In genomic region chr9:69877852-69878507, GRCh38 we compare ENCODE assay signal across 9 cellular contexts. TPM values are rescaled to one million over a fixed set of nuclear protein-coding genes. Genes with fewer than 3 reads are reported as not detected.
A peak's percentile ranks its signal among the peaks of the same experiment; 100 is the strongest.
DNase-seq lines count a peak whose midpoint lies in the region; ATAC-seq and TF ChIP-seq lines count a peak whose summit lies in the region.
"Had no signal": no experiment of that assay in that cellular context is flagged by ENCODE, and none has a peak within 500 bp of the region (broad histone marks: within the 10 kb centered on the region; RNA-seq: fewer than 3 reads in every experiment).

No MANE protein-coding gene starts in this region.

- H3K9me3 Mint-ChIP-seq in activated T-helper 17 cell treated with anti-CD3 and anti-CD28 coated beads, Interleukin-2, amount 50 U/mL, for 72 hours: no peaks in the 10 kb centered on the region
- H3K9me3 Mint-ChIP-seq: central memory CD8-positive, alpha-beta T cell had no signal

- TF ChIP-seq CTCF in AG04449 (IDR thresholded peaks at IDR 0.05; ENCODE audit: insufficient read depth, low read length, missing control alignments) (peak; percentile 40), GM12875 (IDR thresholded peaks at IDR 0.05; ENCODE audit: borderline replicate concordance, insufficient read depth, low read depth, low read length) (peak; percentile 26; the same call in 1 of the 2 replicates)

- no peaks in the 10 kb centered on the region for H3K36me3 Mint-ChIP-seq in activated T-helper 17 cell treated with anti-CD3 and anti-CD28 coated beads, Interleukin-2, amount 50 U/mL, for 72 hours (ENCODE audit: low read depth)

- CTCF ChIA-PET in AG04449 (lab: Yijun Ruan, JAX): interaction anchor here (0.7 to 1.5 kb wide), 23 partner anchors 9 to 842 kb away, joined by 3 to 14 read pairs (median 4); partner anchors contain the start of gene APBA1

- POLR2A ChIA-PET in AG04449 (lab: Yijun Ruan, JAX): no interaction called here

- H3K27me3 Mint-ChIP-seq in activated T-helper 17 cell treated with anti-CD3 and anti-CD28 coated beads, Interleukin-2, amount 50 U/mL, for 72 hours: no peaks in the 10 kb centered on the region

- H3K4me1 Mint-ChIP-seq in activated T-helper 17 cell treated with anti-CD3 and anti-CD28 coated beads, Interleukin-2, amount 50 U/mL, for 72 hours: no peaks in the 10 kb centered on the region
- H3K4me1 Mint-ChIP-seq: central memory CD8-positive, alpha-beta T cell had no signal

- in situ Hi-C loops in T47D (cut with HindIII; ENCODE audit: low pct_unique_long_range_greater_than_20kb, low sequenced_read_pairs): no loop called here

- no peak overlapping the region for H3K4me3 ChIP-seq in AG04449 (ENCODE audit: low read depth, low read length)
- no peak overlapping the region for H3K4me3 ChIP-seq in GM12875 (ENCODE audit: low read depth, low read length)

- peak; percentile 97 for ATAC-seq in left lobe of liver
- no peak for ATAC-seq in activated T-helper 17 cell treated with anti-CD3 and anti-CD28 coated beads, Interleukin-2, amount 50 U/mL, for 72 hours (replicated peaks)

- DNase-seq in AG04449 (ENCODE audit: low read depth, low spot score) (no peak), NCI-H2029 treated with DMSO at 0.1 percent for 48 hours (lab: John Stamatoyannopoulos, UW) (peak; percentile 44), T47D (ENCODE audit: low read depth in 1 of 2, low spot score in 1 of 2) (peak; percentile 11 to 59), left lobe of liver (ENCODE audit: low spot score) (no peak)
- no peak for DNase-seq in activated T-cell treated with anti-CD3 and anti-CD28 coated beads, Interleukin-2, amount 50 U/mL, for 1 hour
- no peak for DNase-seq in activated CD4-positive, CD25-positive, alpha-beta regulatory T cell treated with anti-CD3 and anti-CD28 coated beads, Interleukin-2, amount 50 U/mL, for 72 hours

- no peak overlapping the region for H3K4me3 Mint-ChIP-seq in activated T-helper 17 cell treated with anti-CD3 and anti-CD28 coated beads, Interleukin-2, amount 50 U/mL, for 72 hours
- H3K4me3 Mint-ChIP-seq: central memory CD8-positive, alpha-beta T cell had no signal

- H3K27ac Mint-ChIP-seq in activated T-helper 17 cell treated with anti-CD3 and anti-CD28 coated beads, Interleukin-2, amount 50 U/mL, for 72 hours: no peak overlapping the region

RNA-seq across cellular contexts. Expression of gene CFAP95, which starts 57.4 kb away (rescaled TPM):
- total RNA-seq in left lobe of liver: not detected
- not detected for total RNA-seq in activated T-helper 17 cell treated with anti-CD3 and anti-CD28 coated beads, Interleukin-2, amount 50 U/mL, for 72 hours

Comparison
In these comparisons a context has a peak if more than half of its experiments do, and no peak if none do; other contexts are left out.
1. DNase-seq: peak in NCI-H2029 treated with DMSO at 0.1 percent for 48 hours (single experiment) and T47D (2 of 2); none in AG04449 (single experiment), left lobe of liver (single experiment), activated T-cell treated with anti-CD3 and anti-CD28 coated beads, Interleukin-2, amount 50 U/mL, for 1 hour (single experiment) and activated CD4-positive, CD25-positive, alpha-beta regulatory T cell treated with anti-CD3 and anti-CD28 coated beads, Interleukin-2, amount 50 U/mL, for 72 hours (single experiment).